Comparison of ENCODE assay signal across 8 cellular contexts in the genomic region with DNA sequence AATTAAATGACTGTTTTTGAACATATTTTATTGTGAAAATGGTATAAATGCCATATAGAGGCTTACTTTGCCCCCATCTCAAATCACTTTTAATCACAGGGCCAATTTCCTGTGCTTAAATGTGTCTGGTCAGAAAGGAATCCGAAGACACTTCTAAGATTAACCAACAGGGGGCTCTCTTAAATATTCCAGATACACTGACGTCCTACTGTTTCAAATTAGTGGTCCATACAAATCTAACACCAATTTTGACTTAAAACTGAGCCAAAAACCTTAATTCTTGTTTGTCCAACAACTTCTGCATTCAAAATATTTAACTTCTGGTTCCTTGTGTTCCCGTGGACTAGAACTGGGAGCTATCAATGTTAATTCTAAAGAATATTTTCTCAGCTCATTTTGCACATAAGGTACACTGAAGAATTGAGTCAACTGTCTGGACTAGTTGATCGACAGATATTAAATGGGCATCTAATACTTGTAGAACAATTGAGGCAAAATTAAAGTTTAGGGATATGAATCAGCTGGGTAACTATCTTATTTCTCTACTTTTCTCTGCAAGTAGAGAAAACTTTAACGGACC.
DNase-seq lines count a peak whose midpoint lies in the region; ATAC-seq, FAIRE-seq and TF ChIP-seq lines count a peak whose summit lies in the region.

No MANE protein-coding gene starts in this region.

- no peaks in the 10 kb centered on the region for H3K27me3 ChIP-seq in CD4-positive, alpha-beta T cell (ENCODE audit: control insufficient read depth, insufficient read depth, low read length)
- H3K27me3 ChIP-seq in H1 (replicated peaks in 1 of 4; ENCODE audit: control insufficient read depth in 3 of 4, extremely low read depth in 1 of 4, insufficient read depth in 3 of 4, low read length in 3 of 4) (no peaks in the 10 kb centered on the region), neuronal stem cell (ENCODE audit: control insufficient read depth in 3 of 3, insufficient read depth in 3 of 3, low read depth in 1 of 3, low read length in 3 of 3) (no peaks in the 10 kb centered on the region)

- H3K79me1 ChIP-seq in H1 (ENCODE audit: low read depth, low read length) (no peaks in the 10 kb centered on the region), neuronal stem cell (ENCODE audit: low read depth, low read length) (no peaks in the 10 kb centered on the region)

- H3K27ac Mint-ChIP-seq in CD4-positive, alpha-beta T cell: peak overlapping the region; percentile 44

- peaks cover 0 to 7% (median under 1%) of the 10 kb centered on the region in 4 experiments; a peak in 1 of 7 replicates for H3K4me1 ChIP-seq in H1 (replicated peaks in 1 of 4; ENCODE audit: control insufficient read depth in 3 of 4, insufficient read depth in 4 of 4, low read length in 3 of 4)
- peaks cover 0 to 2% of the 10 kb centered on the region in 2 donors for H3K4me1 ChIP-seq in neuronal stem cell (ENCODE audit: control insufficient read depth in 2 of 2, insufficient read depth in 1 of 2, low read depth in 1 of 2, low read length in 2 of 2)

- no peaks in the 10 kb centered on the region for H3K23me2 ChIP-seq in H1 (ENCODE audit: low read depth, low read length)

- H2BK15ac ChIP-seq in H1 (ENCODE audit: low read length) (no peak overlapping the region), neuronal stem cell (ENCODE audit: low read length) (no peak overlapping the region)

- no peaks in the 10 kb centered on the region for H3K36me3 ChIP-seq in H1 (ENCODE audit: control insufficient read depth in 2 of 4, insufficient read depth in 4 of 4, low read length in 3 of 4)
- no peaks in the 10 kb centered on the region for H3K36me3 ChIP-seq in neuronal stem cell (replicated peaks in 1 of 2; ENCODE audit: control insufficient read depth in 2 of 2, insufficient read depth in 2 of 2, low read length in 2 of 2)

- peaks cover 70% of the 10 kb centered on the region for H3K4me1 Mint-ChIP-seq in CD4-positive, alpha-beta T cell (ENCODE audit: low read depth)

- WGBS in H1 (ENCODE audit: extremely low coverage in 1 of 2, insufficient coverage in 1 of 2, insufficient read length in 1 of 2, insufficient replicate concordance in 2 of 2, low coverage in 1 of 2, low lambda C conversion rate in 2 of 2, missing lambda C conversion rate in 1 of 2), 2 experiments: 64% methylated on average over 5 of the region's 5 CpGs; no CpG with 5 or more reads in 1 of the 2 experiments
- no CpG with 5 or more reads among the region's 5 CpGs for WGBS in neuronal stem cell (ENCODE audit: extremely low coverage in 2 of 2, insufficient read length in 2 of 2, insufficient replicate concordance in 1 of 2), 2 donors

- H4K20me1 ChIP-seq in H1 (replicated peaks in 1 of 2; ENCODE audit: control insufficient read depth in 1 of 2, insufficient read depth in 2 of 2, low read length in 2 of 2): no peaks in the 10 kb centered on the region

- H3K79me2 ChIP-seq in H1 (ENCODE audit: control insufficient read depth in 1 of 2, insufficient read depth in 2 of 2, low read length in 2 of 2): no peaks in the 10 kb centered on the region

- DNase-seq in CD4-positive, alpha-beta T cell: no peak
- DNase-seq in NCI-H82 (lab: John Stamatoyannopoulos, UW) (peak; percentile 76), H1 (ENCODE audit: low read depth in 1 of 2, low spot score in 2 of 2) (no peak), neuronal stem cell (ENCODE audit: low spot score) (peak; percentile 17), posterior cingulate gyrus (no peak), Ammon's horn (ENCODE audit: low spot score) (no peak)

- intact Hi-C loops in CD4-positive, alpha-beta T cell (cut with DNase I, micrococcal nuclease): no loop called here
- intact Hi-C loops in posterior cingulate gyrus (cut with DNase I): loop anchor here (5.0 kb wide), 1 partner anchor 104 kb away; no protein-coding TSS in a partner anchor

- H3K9me3 ChIP-seq in CD4-positive, alpha-beta T cell (ENCODE audit: control insufficient read depth, low read length): no peaks in the 10 kb centered on the region
- H3K9me3 ChIP-seq in H1 (ENCODE audit: insufficient read depth in 2 of 2, low read depth in 1 of 2, low read length in 1 of 2): no peaks in the 10 kb centered on the region
- H3K9me3 ChIP-seq in neuronal stem cell (replicated peaks in 1 of 2; ENCODE audit: control insufficient read depth in 2 of 2, insufficient read depth in 1 of 2, low read depth in 1 of 2, low read length in 2 of 2): no peaks in the 10 kb centered on the region

- H2BK5ac ChIP-seq in H1 (ENCODE audit: low read depth, low read length): no peak overlapping the region
- H2BK5ac ChIP-seq in neuronal stem cell (ENCODE audit: low read length): no peak overlapping the region

- H3K14ac ChIP-seq in H1 (ENCODE audit: insufficient read length): no peak overlapping the region
- no peak overlapping the region for H3K14ac ChIP-seq in neuronal stem cell (ENCODE audit: low read length)

- H2AFZ ChIP-seq in H1 (ENCODE audit: low read length) (no peak overlapping the region), neuronal stem cell (ENCODE audit: low read length) (no peak overlapping the region)

- no peaks in the 10 kb centered on the region for H3K9me3 Mint-ChIP-seq in CD4-positive, alpha-beta T cell

- no peak overlapping the region for H2BK20ac ChIP-seq in H1 (ENCODE audit: low read length)

- H3K23ac ChIP-seq in H1 (ENCODE audit: insufficient read length) (no peak overlapping the region), neuronal stem cell (ENCODE audit: low read depth, low read length, poor library complexity) (no peak overlapping the region)

- POLR2A ChIA-PET in CD4-positive, alpha-beta T cell (lab: Charles Lee): no interaction called here
- POLR2A ChIA-PET in H1 (lab: Charles Lee; ENCODE audit: partially characterized antibody): interaction anchor here (0.5 kb wide), 1 partner anchor 17 kb away, joined by 3 read pairs; no protein-coding TSS in a partner anchor

- no peak overlapping the region for H2BK12ac ChIP-seq in H1 (ENCODE audit: low read depth, low read length)
- no peak overlapping the region for H2BK12ac ChIP-seq in neuronal stem cell (ENCODE audit: low read length)

- H2AK5ac ChIP-seq in H1 (ENCODE audit: low read depth, low read length): no peak overlapping the region
- no peak overlapping the region for H2AK5ac ChIP-seq in neuronal stem cell (ENCODE audit: low read depth, low read length)

- H3K4me3 ChIP-seq in H1 (ENCODE audit: extremely low read depth in 1 of 4, insufficient read depth in 2 of 4, low read depth in 3 of 4, low read length in 4 of 4) (no peak overlapping the region), neuronal stem cell (ENCODE audit: low read length in 2 of 2) (no peak overlapping the region)

- no peak for ATAC-seq in CD4-positive, alpha-beta T cell (ENCODE audit: poor library complexity)
- ATAC-seq in GM18909 (IDR thresholded peaks at IDR 0.05; ENCODE audit: poor library complexity, unreplicated experiment) (peak; percentile 52), GM19023 (IDR thresholded peaks at IDR 0.05; ENCODE audit: unreplicated experiment) (no peak)

- H2BK120ac ChIP-seq in H1 (replicated peaks; ENCODE audit: low read depth, low read length): no peak overlapping the region
- no peak overlapping the region for H2BK120ac ChIP-seq in neuronal stem cell (ENCODE audit: low read depth, low read length)

- H3K4me3 Mint-ChIP-seq in CD4-positive, alpha-beta T cell: no peak overlapping the region

- peak; percentile 28 to 51; a peak in 3 of 4 replicates for TF ChIP-seq RAD21 in H1 (IDR thresholded peaks at IDR 0.05 in 1 of 2, conservative IDR thresholded peaks at IDR 0.05 in 1 of 2; ENCODE audit: low read depth in 2 of 2, low read length in 2 of 2)

- no peak overlapping the region for H3K56ac ChIP-seq in H1 (replicated peaks; ENCODE audit: insufficient read length, low read depth, low read length)

- H4K5ac ChIP-seq in H1 (ENCODE audit: insufficient read length, low read depth, low read length): no peak overlapping the region

- CTCF ChIA-PET in CD4-positive, alpha-beta T cell (lab: Charles Lee): interaction anchor here (0.6 kb wide), 1 partner anchor 34 kb away, joined by 3 read pairs; no protein-coding TSS in a partner anchor
- CTCF ChIA-PET in H1 (lab: Charles Lee; ENCODE audit: partially characterized antibody): interaction anchor here (0.7 to 1.5 kb wide), 22 partner anchors 9 to 281 kb away, joined by 3 to 12 read pairs (median 3); no protein-coding TSS in a partner anchor

- H4K8ac ChIP-seq in H1 (ENCODE audit: extremely low read depth, insufficient read depth, low read length): no peak overlapping the region
- no peak overlapping the region for H4K8ac ChIP-seq in neuronal stem cell (ENCODE audit: low read depth, low read length)

- H3K27ac ChIP-seq in CD4-positive, alpha-beta T cell (ENCODE audit: low read depth, low read length): no peak overlapping the region
- H3K27ac ChIP-seq in H1 (ENCODE audit: low read depth, low read length) (no peak overlapping the region), neuronal stem cell (replicated peaks; ENCODE audit: low read length) (no peak overlapping the region)

- H3K9ac ChIP-seq in H1 (replicated peaks in 1 of 4; ENCODE audit: extremely low read depth in 1 of 4, low read depth in 3 of 4, low read length in 3 of 4): no peak overlapping the region
- H3K9ac ChIP-seq in neuronal stem cell (ENCODE audit: low read depth, low read length, poor library complexity): no peak overlapping the region

- peak; percentile 42 for TF ChIP-seq CTCF in CD4-positive, alpha-beta T cell (IDR thresholded peaks at IDR 0.05)
- TF ChIP-seq CTCF in H1 (IDR thresholded peaks at IDR 0.05; ENCODE audit: control extremely low read depth in 1 of 3, insufficient read depth in 1 of 3, low read depth in 1 of 3, low read length in 3 of 3): peak in 2 of 3 experiments; percentile 12 to 55; a peak in 2 of 4 replicates

- peaks cover 44% of the 10 kb centered on the region for H3K36me3 Mint-ChIP-seq in CD4-positive, alpha-beta T cell (ENCODE audit: low read depth)

- no peaks in the 10 kb centered on the region for H3K27me3 Mint-ChIP-seq in CD4-positive, alpha-beta T cell

- H3K4ac ChIP-seq in H1 (replicated peaks; ENCODE audit: insufficient read length, low read depth, low read length) (no peak overlapping the region), neuronal stem cell (ENCODE audit: low read length) (no peak overlapping the region)

- peak; percentile 83 for FAIRE-seq in H1 (lab: Jason Lieb, UNC)

- H3K4me2 ChIP-seq in H1 (ENCODE audit: insufficient read depth in 1 of 2, low read depth in 2 of 2, low read length in 2 of 2): no peak overlapping the region
- H3K4me2 ChIP-seq in neuronal stem cell (ENCODE audit: insufficient read depth, low read length, poor library complexity, severe bottlenecking): no peak overlapping the region

- H3K18ac ChIP-seq in H1 (ENCODE audit: extremely low read depth, low read length): no peak overlapping the region
- H3K18ac ChIP-seq in neuronal stem cell (ENCODE audit: low read length): no peak overlapping the region

- TF ChIP-seq POLR2A in H1 (IDR thresholded peaks at IDR 0.05; ENCODE audit: control extremely low read depth in 1 of 2, low read depth in 2 of 2, low read length in 2 of 2): no peak

- no peak for TF ChIP-seq EP300 in H1 (IDR thresholded peaks at IDR 0.05; ENCODE audit: borderline replicate concordance in 1 of 2, low read depth in 2 of 2, low read length in 2 of 2)

- no peak overlapping the region for H4K91ac ChIP-seq in H1 (replicated peaks; ENCODE audit: insufficient read length, low read length)
- no peak overlapping the region for H4K91ac ChIP-seq in neuronal stem cell (ENCODE audit: low read depth, low read length, poor library complexity)

TF ChIP-seq in H1, 55 proteins besides CTCF, POLR2A, EP300 and RAD21 (continues in another document):
- TF ChIP-seq SP2 (IDR thresholded peaks at IDR 0.05; ENCODE audit: low read length): no peak

Comparison
In these comparisons a context has a peak if more than half of its experiments do, and no peak if none do; other contexts are left out.
1. DNase-seq: peak in NCI-H82 (single experiment) and neuronal stem cell (single experiment); none in CD4-positive, alpha-beta T cell (0 of 10), H1 (0 of 2), posterior cingulate gyrus (0 of 10) and Ammon's horn (single experiment).